Comparison of ENCODE assay signal across 10 cellular contexts in the genomic region with DNA sequence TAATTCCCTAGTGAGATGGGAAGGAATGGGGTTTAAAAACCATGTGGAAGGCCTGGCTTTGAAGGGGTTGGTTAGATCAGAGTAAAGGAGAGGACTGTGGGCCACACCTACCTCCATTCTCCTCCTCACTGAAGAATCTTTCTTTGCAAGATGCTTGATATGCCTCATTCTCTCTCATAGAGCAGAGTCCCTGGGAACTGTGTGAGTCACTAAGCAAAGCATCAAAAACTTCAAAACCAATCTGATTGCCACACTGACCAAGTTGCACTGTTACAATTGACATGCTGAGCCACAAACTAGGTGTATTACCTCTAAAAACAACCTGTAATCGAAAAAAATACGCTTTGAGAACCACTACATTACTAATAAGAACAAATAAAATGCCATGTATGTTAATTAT. TPM values are rescaled to one million over a fixed set of nuclear protein-coding genes. Genes with fewer than 3 reads are reported as not detected.
DNase-seq lines count a peak whose midpoint lies in the region; ATAC-seq and TF ChIP-seq lines count a peak whose summit lies in the region.
"Had no signal": no experiment of that assay in that cellular context is flagged by ENCODE, and none has a peak within 500 bp of the region (broad histone marks: within the 10 kb centered on the region; RNA-seq: fewer than 3 reads in every experiment).

No MANE protein-coding gene starts in this region.

- H3K4me3 Mint-ChIP-seq in chondrocyte (ENCODE audit: unreplicated experiment), result peak overlapping the region; percentile 5
- H3K4me3 Mint-ChIP-seq in progenitor cell of endocrine pancreas (ENCODE audit: low read depth), result peak overlapping the region; percentile 12

- H3K36me3 Mint-ChIP-seq in chondrocyte (ENCODE audit: low read depth), result peaks cover 4% of the 10 kb centered on the region
- H3K36me3 Mint-ChIP-seq in progenitor cell of endocrine pancreas (ENCODE audit: insufficient read depth), result peaks cover 10% of the 10 kb centered on the region

- peak; percentile 15 for DNase-seq in activated CD4-positive, alpha-beta T cell treated with anti-CD3 and anti-CD28 coated beads for 48 hours
- DNase-seq in activated CD4-positive, alpha-beta T cell treated with anti-CD3 and anti-CD28 coated beads, Interleukin-2, amount 50 U/mL, for 48 hours, result no peak
- DNase-seq in OCI-M1 (lab: John Stamatoyannopoulos, UW) (peak; percentile 4), chondrocyte (ENCODE audit: low spot score) (no peak), progenitor cell of endocrine pancreas (ENCODE audit: low spot score, unreplicated experiment) (no peak), SHP77 treated with DMSO at 0.1 percent for 48 hours (lab: John Stamatoyannopoulos, UW) (no peak)
- DNase-seq: NCI-H2107; stimulated activated CD4-positive, alpha-beta T cell treated with anti-CD3 and anti-CD28 coated beads, Interleukin-2, amount 100 ng/mL, for 48 hours had no signal

- H3K27ac Mint-ChIP-seq in chondrocyte (ENCODE audit: unreplicated experiment) (peak overlapping the region; percentile 1), progenitor cell of endocrine pancreas (no peak overlapping the region)

- TF ChIP-seq CTCF in chondrocyte (IDR thresholded peaks at IDR 0.05) (no peak), progenitor cell of endocrine pancreas (IDR thresholded peaks at IDR 0.05; ENCODE audit: unreplicated experiment) (no peak)

- H3K4me1 Mint-ChIP-seq in chondrocyte (ENCODE audit: low read depth), result peaks cover 29% of the 10 kb centered on the region
- peaks cover 20% of the 10 kb centered on the region for H3K4me1 Mint-ChIP-seq in progenitor cell of endocrine pancreas (ENCODE audit: low read depth)

- H3K9me3 Mint-ChIP-seq in chondrocyte (ENCODE audit: low read depth) (no peaks in the 10 kb centered on the region), progenitor cell of endocrine pancreas (ENCODE audit: low read depth) (no peaks in the 10 kb centered on the region)

- no peaks in the 10 kb centered on the region for H3K27me3 Mint-ChIP-seq in chondrocyte (ENCODE audit: low read depth)
- H3K27me3 Mint-ChIP-seq in progenitor cell of endocrine pancreas, result no peaks in the 10 kb centered on the region

- no peak for ATAC-seq in HG02870 (IDR thresholded peaks at IDR 0.05; ENCODE audit: unreplicated experiment)
- ATAC-seq in GM21529 (IDR thresholded peaks at IDR 0.05; ENCODE audit: unreplicated experiment), result no peak

RNA-seq across cellular contexts. Expression of gene TUBD1, which starts 2.0 kb away (rescaled TPM):
- total RNA-seq in chondrocyte (6.0 to 10.5 TPM (median 6.0 TPM) in 3 replicates), progenitor cell of endocrine pancreas (31.7 and 31.8 TPM in 2 replicates)

RNA-seq across cellular contexts. Expression of gene RPS6KB1, which starts 2.2 kb away (rescaled TPM):
- total RNA-seq in chondrocyte (29.0 to 36.9 TPM (median 29.6 TPM) in 3 replicates), progenitor cell of endocrine pancreas (48.9 and 53.8 TPM in 2 replicates)

Comparison
In these comparisons a context has a peak if more than half of its experiments do, and no peak if none do; other contexts are left out.
1. DNase-seq: peak in activated CD4-positive, alpha-beta T cell treated with anti-CD3 and anti-CD28 coated beads for 48 hours (single experiment) and OCI-M1 (single experiment); none in activated CD4-positive, alpha-beta T cell treated with anti-CD3 and anti-CD28 coated beads, Interleukin-2, amount 50 U/mL, for 48 hours (0 of 2), chondrocyte (single experiment), progenitor cell of endocrine pancreas (single experiment) and SHP77 treated with DMSO at 0.1 percent for 48 hours (single experiment).